Comparison of ENCODE assay signal across 23 cellular contexts in genomic region chr2:23029111-23029510, GRCh38.
"Had no signal": no experiment of that assay in that cellular context is flagged by ENCODE, and none has a peak within 500 bp of the region (broad histone marks: within the 10 kb centered on the region; RNA-seq: fewer than 3 reads in every experiment).

No MANE protein-coding gene starts in this region.

- H3K9me3 Mint-ChIP-seq: activated CD4-positive, alpha-beta memory T cell treated with anti-CD3 and anti-CD28 coated beads for 36 hours; activated CD4-positive, alpha-beta T cell treated with anti-CD3 and anti-CD28 coated beads, Interleukin-2, amount 10 ng/mL, durations not matched to agents 7 days and 5 days; activated naive CD4-positive, alpha-beta T cell treated with anti-CD3 and anti-CD28 coated beads, Interleukin-2, amount 10 ng/mL, durations not matched to agents 7 days and 5 days; activated naive CD8-positive, alpha-beta T cell treated with anti-CD3 and anti-CD28 coated beads, Interleukin-2, amount 10 ng/mL, durations not matched to agents 7 days and 5 days; activated T-helper 2 cell treated with anti-CD3 and anti-CD28 coated beads, Interferon-gamma antibody, Interleukin-2, Interleukin-4, amounts not matched to agents 10 μg/mL and 5 μg/mL and 100 μg/mL, durations not matched to agents 14 hours and 24 hours and 36 hours had no signal

- H3K4me1 ChIP-seq: adrenal gland had no signal

- DNase-seq: activated CD4-positive, alpha-beta memory T cell treated with anti-CD3 and anti-CD28 coated beads for 36 hours; activated CD4-positive, alpha-beta T cell treated with anti-CD3 and anti-CD28 coated beads, Interleukin-2, amount 10 ng/mL, durations not matched to agents 7 days and 5 days; activated CD4-positive, CD25-positive, alpha-beta regulatory T cell; activated CD8-positive, alpha-beta memory T cell treated with anti-CD3 and anti-CD28 coated beads for 24 hours; activated gamma-delta T cell treated with Interleukin-2 at 50 U/mL for 16 hours; activated naive CD4-positive, alpha-beta T cell treated with anti-CD3 and anti-CD28 coated beads, Interleukin-2, amount 10 ng/mL, durations not matched to agents 7 days and 5 days; activated naive CD8-positive, alpha-beta T cell treated with anti-CD3 and anti-CD28 coated beads, Interleukin-2, amount 10 ng/mL, durations not matched to agents 7 days and 5 days; activated T-cell treated with anti-CD3 and anti-CD28 coated beads, Interleukin-2, amount 50 U/mL, for 48 hours; adrenal gland; aorta; central memory CD4-positive, alpha-beta T cell; Karpas-422; NCI-H1048; NCI-H1694 treated with DMSO at 0.1 percent for 48 hours; NCI-H2029 treated with DMSO at 0.1 percent for 48 hours; NCI-H345; NCI-H524; PC-3; SIG-M5; T-helper 17 cell; T-helper 9 cell had no signal

- H3K27ac ChIP-seq: adrenal gland had no signal

- H3K36me3 ChIP-seq: adrenal gland had no signal

- H3K27me3 ChIP-seq: adrenal gland had no signal

- H3K4me3 ChIP-seq: adrenal gland, K562 had no signal

- H3K27me3 Mint-ChIP-seq: activated CD4-positive, alpha-beta T cell treated with anti-CD3 and anti-CD28 coated beads, Interleukin-2, amount 10 ng/mL, durations not matched to agents 7 days and 5 days; activated naive CD4-positive, alpha-beta T cell treated with anti-CD3 and anti-CD28 coated beads, Interleukin-2, amount 10 ng/mL, durations not matched to agents 7 days and 5 days; activated naive CD8-positive, alpha-beta T cell treated with anti-CD3 and anti-CD28 coated beads, Interleukin-2, amount 10 ng/mL, durations not matched to agents 7 days and 5 days had no signal

- H3K36me3 Mint-ChIP-seq: activated CD4-positive, alpha-beta memory T cell treated with anti-CD3 and anti-CD28 coated beads for 36 hours; activated naive CD4-positive, alpha-beta T cell treated with anti-CD3 and anti-CD28 coated beads, Interleukin-2, amount 10 ng/mL, durations not matched to agents 7 days and 5 days; activated naive CD8-positive, alpha-beta T cell treated with anti-CD3 and anti-CD28 coated beads, Interleukin-2, amount 10 ng/mL, durations not matched to agents 7 days and 5 days had no signal

- ATAC-seq: K562, PC-3, T-helper 17 cell had no signal

- H3K27ac Mint-ChIP-seq: activated CD4-positive, alpha-beta memory T cell treated with anti-CD3 and anti-CD28 coated beads for 36 hours; activated CD4-positive, alpha-beta T cell treated with anti-CD3 and anti-CD28 coated beads, Interleukin-2, amount 10 ng/mL, durations not matched to agents 7 days and 5 days; activated naive CD4-positive, alpha-beta T cell treated with anti-CD3 and anti-CD28 coated beads, Interleukin-2, amount 10 ng/mL, durations not matched to agents 7 days and 5 days; activated naive CD8-positive, alpha-beta T cell treated with anti-CD3 and anti-CD28 coated beads, Interleukin-2, amount 10 ng/mL, durations not matched to agents 7 days and 5 days; activated T-helper 2 cell treated with anti-CD3 and anti-CD28 coated beads, Interferon-gamma antibody, Interleukin-2, Interleukin-4, amounts not matched to agents 10 μg/mL and 5 μg/mL and 100 μg/mL, durations not matched to agents 14 hours and 24 hours and 36 hours; T-helper 17 cell had no signal

- H3K4me1 Mint-ChIP-seq: activated CD4-positive, alpha-beta T cell treated with anti-CD3 and anti-CD28 coated beads, Interleukin-2, amount 10 ng/mL, durations not matched to agents 7 days and 5 days; activated naive CD4-positive, alpha-beta T cell treated with anti-CD3 and anti-CD28 coated beads, Interleukin-2, amount 10 ng/mL, durations not matched to agents 7 days and 5 days; activated naive CD8-positive, alpha-beta T cell treated with anti-CD3 and anti-CD28 coated beads, Interleukin-2, amount 10 ng/mL, durations not matched to agents 7 days and 5 days; T-helper 17 cell had no signal

- H3K4me3 Mint-ChIP-seq: activated CD4-positive, alpha-beta memory T cell treated with anti-CD3 and anti-CD28 coated beads for 36 hours; activated CD4-positive, alpha-beta T cell treated with anti-CD3 and anti-CD28 coated beads, Interleukin-2, amount 10 ng/mL, durations not matched to agents 7 days and 5 days; activated naive CD4-positive, alpha-beta T cell treated with anti-CD3 and anti-CD28 coated beads, Interleukin-2, amount 10 ng/mL, durations not matched to agents 7 days and 5 days; activated naive CD8-positive, alpha-beta T cell treated with anti-CD3 and anti-CD28 coated beads, Interleukin-2, amount 10 ng/mL, durations not matched to agents 7 days and 5 days; T-helper 17 cell had no signal

- H3K9me3 ChIP-seq: adrenal gland had no signal
